27 cellular contexts compared by ENCODE assay signal in genomic region chr7:1649751-1650326, GRCh38. TPM values are rescaled to one million over a fixed set of nuclear protein-coding genes. Genes with fewer than 3 reads are reported as not detected.
"Had no signal": no experiment of that assay in that cellular context is flagged by ENCODE, and none has a peak within 500 bp of the region (broad histone marks: within the 10 kb centered on the region; RNA-seq: fewer than 3 reads in every experiment).

No MANE protein-coding gene starts in this region.

- H3K27ac ChIP-seq: parathyroid adenoma, right atrium auricular region, stomach, thyroid gland, upper lobe of right lung had no signal

- H3K9ac ChIP-seq: parathyroid adenoma had no signal

- H3K27me3 ChIP-seq: right atrium auricular region, thyroid gland had no signal

- H3K27ac Mint-ChIP-seq: activated CD8-positive, alpha-beta memory T cell treated with anti-CD3 and anti-CD28 coated beads, Interleukin-2, amount 10 ng/mL, durations not matched to agents 7 days and 5 days; activated CD8-positive, alpha-beta T cell treated with anti-CD3 and anti-CD28 coated beads, Interleukin-2, amount 10 ng/mL, durations not matched to agents 7 days and 5 days; activated naive CD4-positive, alpha-beta T cell treated with anti-CD3 and anti-CD28 coated beads, Interleukin-2, amount 50 U/mL, for 24 hours; activated naive CD8-positive, alpha-beta T cell treated with anti-CD3 and anti-CD28 coated beads, Interleukin-2, amount 50 U/mL, for 24 hours; activated T-helper 2 cell treated with anti-CD3 and anti-CD28 coated beads, Interferon-gamma antibody, Interleukin-2, Interleukin-4, amounts not matched to agents 10 μg/mL and 5 μg/mL and 100 μg/mL, durations not matched to agents 14 hours and 24 hours and 36 hours; dendritic cell treated with granulocyte-macrophage colony-stimulating factor and Interleukin-4, amounts not matched to agents 40 ng/mL and 50 ng/mL, for 4 days; endodermal cell; naive B cell; nephron progenitor cell; stimulated activated naive B cell treated with anti-CD40 and anti-IgM and Interleukin-4, amounts not matched to agents 10 μg/mL and 1 μg/mL and 100 μg/mL, for 72 hours; T-helper 17 cell; WTC11 had no signal

- DNase-seq: activated CD8-positive, alpha-beta memory T cell treated with anti-CD3 and anti-CD28 coated beads, Interleukin-2, amount 10 ng/mL, durations not matched to agents 7 days and 5 days; activated CD8-positive, alpha-beta T cell treated with anti-CD3 and anti-CD28 coated beads, Interleukin-2, amount 10 ng/mL, durations not matched to agents 7 days and 5 days; activated naive CD8-positive, alpha-beta T cell treated with anti-CD3 and anti-CD28 coated beads, Interleukin-2, amount 50 U/mL, for 24 hours; activated T-cell treated with anti-CD3 and anti-CD28 coated beads, Interleukin-2, amount 50 U/mL, for 48 hours; amygdala; caudate nucleus; endodermal cell; foreskin fibroblast; head of caudate nucleus; naive B cell; nephron progenitor cell; nucleus accumbens; stimulated activated CD4-positive, alpha-beta T cell treated with anti-CD3 and anti-CD28 coated beads, Interleukin-15, amount 100 ng/mL, for 24 hours; stimulated activated CD4-positive, alpha-beta T cell treated with anti-CD3 and anti-CD28 coated beads, Interleukin-2, amount 100 ng/mL, for 24 hours; stimulated activated naive B cell treated with anti-CD40 and anti-IgM and Interleukin-4, amounts not matched to agents 10 μg/mL and 1 μg/mL and 100 μg/mL, for 72 hours; stomach; T-helper 17 cell; T1000; thyroid gland; upper lobe of right lung had no signal

- H3K79me2 ChIP-seq: parathyroid adenoma had no signal

- H3K4me3 Mint-ChIP-seq: activated CD8-positive, alpha-beta memory T cell treated with anti-CD3 and anti-CD28 coated beads, Interleukin-2, amount 10 ng/mL, durations not matched to agents 7 days and 5 days; activated CD8-positive, alpha-beta T cell treated with anti-CD3 and anti-CD28 coated beads, Interleukin-2, amount 10 ng/mL, durations not matched to agents 7 days and 5 days; activated naive CD4-positive, alpha-beta T cell treated with anti-CD3 and anti-CD28 coated beads, Interleukin-2, amount 50 U/mL, for 24 hours; activated naive CD8-positive, alpha-beta T cell treated with anti-CD3 and anti-CD28 coated beads, Interleukin-2, amount 50 U/mL, for 24 hours; dendritic cell treated with granulocyte-macrophage colony-stimulating factor and Interleukin-4, amounts not matched to agents 40 ng/mL and 50 ng/mL, for 4 days; endodermal cell; nephron progenitor cell; stimulated activated naive B cell treated with anti-CD40 and anti-IgM and Interleukin-4, amounts not matched to agents 10 μg/mL and 1 μg/mL and 100 μg/mL, for 72 hours; T-helper 17 cell; WTC11 had no signal

- H2AFZ ChIP-seq: parathyroid adenoma had no signal

- H3K36me3 ChIP-seq: right atrium auricular region, stomach, thyroid gland, upper lobe of right lung had no signal

- H3K9me3 ChIP-seq: right atrium auricular region, stomach, thyroid gland, upper lobe of right lung had no signal

- H3K4me1 ChIP-seq: parathyroid adenoma, thyroid gland, upper lobe of right lung had no signal

- H3K9me3 Mint-ChIP-seq: activated naive CD4-positive, alpha-beta T cell treated with anti-CD3 and anti-CD28 coated beads, Interleukin-2, amount 50 U/mL, for 24 hours; activated naive CD8-positive, alpha-beta T cell treated with anti-CD3 and anti-CD28 coated beads, Interleukin-2, amount 50 U/mL, for 24 hours; activated T-helper 2 cell treated with anti-CD3 and anti-CD28 coated beads, Interferon-gamma antibody, Interleukin-2, Interleukin-4, amounts not matched to agents 10 μg/mL and 5 μg/mL and 100 μg/mL, durations not matched to agents 14 hours and 24 hours and 36 hours; dendritic cell treated with granulocyte-macrophage colony-stimulating factor and Interleukin-4, amounts not matched to agents 40 ng/mL and 50 ng/mL, for 4 days; endodermal cell; naive B cell; nephron progenitor cell; stimulated activated naive B cell treated with anti-CD40 and anti-IgM and Interleukin-4, amounts not matched to agents 10 μg/mL and 1 μg/mL and 100 μg/mL, for 72 hours; WTC11 had no signal

- H3K36me3 Mint-ChIP-seq: activated CD8-positive, alpha-beta memory T cell treated with anti-CD3 and anti-CD28 coated beads, Interleukin-2, amount 10 ng/mL, durations not matched to agents 7 days and 5 days; activated naive CD4-positive, alpha-beta T cell treated with anti-CD3 and anti-CD28 coated beads, Interleukin-2, amount 50 U/mL, for 24 hours; naive B cell; stimulated activated naive B cell treated with anti-CD40 and anti-IgM and Interleukin-4, amounts not matched to agents 10 μg/mL and 1 μg/mL and 100 μg/mL, for 72 hours; WTC11 had no signal

- H3K27me3 Mint-ChIP-seq: activated CD8-positive, alpha-beta memory T cell treated with anti-CD3 and anti-CD28 coated beads, Interleukin-2, amount 10 ng/mL, durations not matched to agents 7 days and 5 days; activated naive CD4-positive, alpha-beta T cell treated with anti-CD3 and anti-CD28 coated beads, Interleukin-2, amount 50 U/mL, for 24 hours had no signal

- H3K4me3 ChIP-seq: right atrium auricular region, stomach, thyroid gland, upper lobe of right lung had no signal

- H3K4me1 Mint-ChIP-seq: activated CD8-positive, alpha-beta memory T cell treated with anti-CD3 and anti-CD28 coated beads, Interleukin-2, amount 10 ng/mL, durations not matched to agents 7 days and 5 days; activated naive CD4-positive, alpha-beta T cell treated with anti-CD3 and anti-CD28 coated beads, Interleukin-2, amount 50 U/mL, for 24 hours; activated naive CD8-positive, alpha-beta T cell treated with anti-CD3 and anti-CD28 coated beads, Interleukin-2, amount 50 U/mL, for 24 hours; endodermal cell; T-helper 17 cell; WTC11 had no signal

- ATAC-seq: activated CD8-positive, alpha-beta memory T cell treated with anti-CD3 and anti-CD28 coated beads, Interleukin-2, amount 10 ng/mL, durations not matched to agents 7 days and 5 days; activated CD8-positive, alpha-beta T cell treated with anti-CD3 and anti-CD28 coated beads, Interleukin-2, amount 10 ng/mL, durations not matched to agents 7 days and 5 days; activated naive CD8-positive, alpha-beta T cell treated with anti-CD3 and anti-CD28 coated beads, Interleukin-2, amount 50 U/mL, for 24 hours; esophagus mucosa; stimulated activated naive B cell treated with anti-CD40 and anti-IgM and Interleukin-4, amounts not matched to agents 10 μg/mL and 1 μg/mL and 100 μg/mL, for 72 hours; T-helper 17 cell; upper lobe of right lung; WTC11 had no signal

RNA-seq across cellular contexts. Expression of gene ELFN1, which starts 20.2 kb away (rescaled TPM):
- total RNA-seq: activated CD8-positive, alpha-beta memory T cell treated with anti-CD3 and anti-CD28 coated beads, Interleukin-2, amount 10 ng/mL, durations not matched to agents 7 days and 5 days; activated CD8-positive, alpha-beta T cell treated with anti-CD3 and anti-CD28 coated beads, Interleukin-2, amount 10 ng/mL, durations not matched to agents 7 days and 5 days; activated T-helper 2 cell treated with anti-CD3 and anti-CD28 coated beads, Interferon-gamma antibody, Interleukin-2, Interleukin-4, amounts not matched to agents 10 μg/mL and 5 μg/mL and 100 μg/mL, durations not matched to agents 14 hours and 24 hours and 36 hours; T-helper 17 cell had no signal
